25 cellular contexts compared by ENCODE assay signal in genomic region chr16:73523209-73523608, GRCh38.
"Had no signal": no experiment of that assay in that cellular context is flagged by ENCODE, and none has a peak within 500 bp of the region (broad histone marks: within the 10 kb centered on the region; RNA-seq: fewer than 3 reads in every experiment).

No MANE protein-coding gene starts in this region.

- H3K4me1 ChIP-seq: colonic mucosa, esophagus muscularis mucosa, esophagus squamous epithelium, foreskin keratinocyte, gastrocnemius medialis, gastroesophageal sphincter, heart left ventricle, heart right ventricle had no signal

- H3K9me3 Mint-ChIP-seq: dendritic cell treated with granulocyte-macrophage colony-stimulating factor and Interleukin-4, amounts not matched to agents 40 ng/mL and 50 ng/mL, for 4 days; endodermal cell had no signal

- H3K27ac ChIP-seq: colonic mucosa, coronary artery, dorsolateral prefrontal cortex, epithelial cell of prostate, esophagus muscularis mucosa, esophagus squamous epithelium, foreskin keratinocyte, gastrocnemius medialis, gastroesophageal sphincter, heart left ventricle, heart right ventricle, hepatocyte had no signal

- DNase-seq: colonic mucosa; cortex of kidney; dermis blood vessel endothelial cell; dorsolateral prefrontal cortex; effector CD4-positive, alpha-beta T cell; effector CD8-positive, alpha-beta T cell; effector memory CD4-positive, alpha-beta T cell; effector memory CD8-positive, alpha-beta T cell; endodermal cell; esophagus squamous epithelium; foreskin fibroblast; foreskin keratinocyte; foreskin melanocyte; gastrocnemius medialis; glutamatergic neuron; head of caudate nucleus; heart left ventricle; heart right ventricle had no signal

- H3K4me2 ChIP-seq: hepatocyte had no signal

- H3K4me3 ChIP-seq: colonic mucosa, coronary artery, dorsolateral prefrontal cortex, esophagus muscularis mucosa, esophagus squamous epithelium, gastrocnemius medialis, gastroesophageal sphincter, heart left ventricle, heart right ventricle, hepatocyte had no signal

- H3K27me3 Mint-ChIP-seq: effector memory CD8-positive, alpha-beta T cell had no signal

- H2AFZ ChIP-seq: hepatocyte had no signal

- H3K36me3 ChIP-seq: colonic mucosa, esophagus muscularis mucosa, esophagus squamous epithelium, gastrocnemius medialis, gastroesophageal sphincter, heart left ventricle, heart right ventricle had no signal

- ATAC-seq: effector memory CD8-positive, alpha-beta T cell; esophagus mucosa; foreskin keratinocyte; gastrocnemius medialis; gastroesophageal sphincter; heart left ventricle; heart right ventricle had no signal

- H3K79me2 ChIP-seq: hepatocyte had no signal

- H3K27me3 ChIP-seq: colonic mucosa, esophagus muscularis mucosa, esophagus squamous epithelium, foreskin keratinocyte, gastrocnemius medialis, heart left ventricle, heart right ventricle, hepatocyte had no signal

- H3K27ac Mint-ChIP-seq: dendritic cell treated with granulocyte-macrophage colony-stimulating factor and Interleukin-4, amounts not matched to agents 40 ng/mL and 50 ng/mL, for 4 days; effector memory CD8-positive, alpha-beta T cell; endodermal cell had no signal

- H3K9me3 ChIP-seq: colonic mucosa, esophagus muscularis mucosa, esophagus squamous epithelium, gastrocnemius medialis, gastroesophageal sphincter, heart left ventricle, heart right ventricle had no signal

- H3K4me3 Mint-ChIP-seq: dendritic cell treated with granulocyte-macrophage colony-stimulating factor and Interleukin-4, amounts not matched to agents 40 ng/mL and 50 ng/mL, for 4 days; effector memory CD8-positive, alpha-beta T cell; endodermal cell had no signal
